Comparison of ENCODE assay signal across 8 cellular contexts in genomic region chr17:2510559-2510958, GRCh38. TPM values are rescaled to one million over a fixed set of nuclear protein-coding genes. Genes with fewer than 3 reads are reported as not detected.
DNase-seq lines count a peak whose midpoint lies in the region; ATAC-seq, FAIRE-seq and TF ChIP-seq lines count a peak whose summit lies in the region.

No MANE protein-coding gene starts in this region.

- H3K9me1 ChIP-seq in keratinocyte (ENCODE audit: control insufficient read depth, extremely low read depth, insufficient read depth, low read length) = no peaks in the 10 kb centered on the region

- H3K4me2 ChIP-seq in keratinocyte (ENCODE audit: control insufficient read depth, extremely low read depth, insufficient read depth, low read depth, low read length) = peak overlapping the region; percentile 89

- H3K27me3 ChIP-seq in keratinocyte (ENCODE audit: control insufficient read depth, extremely low read depth, insufficient read depth, low read length) (no peaks in the 10 kb centered on the region), thoracic aorta (replicated peaks; ENCODE audit: insufficient read depth) (no peaks in the 10 kb centered on the region)

- intact Hi-C loops in activated T-helper 2 cell treated with anti-CD3 and anti-CD28 coated beads, Interferon-gamma antibody, Interleukin-2, Interleukin-4, amounts not matched to agents 10 μg/mL and 5 μg/mL and 100 μg/mL, durations not matched to agents 14 hours and 24 hours and 36 hours (cut with micrococcal nuclease) = loop anchor here (2.0 kb wide), 2 partner anchors 82 to 118 kb away; partner anchors contain the start of gene PAFAH1B1

- FAIRE-seq in keratinocyte (lab: Jason Lieb, UNC) = no peak

- dilution Hi-C loops in keratinocyte (cut with MboI; ENCODE audit: extremely low pct_ligation_motif_present, low sequenced_read_pairs) = no loop called here

- H3K4me3 ChIP-seq in keratinocyte (ENCODE audit: control insufficient read depth in 2 of 3, extremely low read depth in 1 of 3, insufficient read depth in 2 of 3, low read depth in 1 of 3, low read length in 3 of 3) (peak overlapping the region; percentile 61 to 99 (median 99)), thoracic aorta (peak overlapping the region; percentile 75)

- no peak overlapping the region for H2AFZ ChIP-seq in keratinocyte (ENCODE audit: control insufficient read depth, low read length)

- H3K4me1 Mint-ChIP-seq in T-helper 2 cell treated with Interferon-gamma antibody and Interleukin-4, amounts not matched to agents 5 μg/mL and 100 μg/mL, for 36 hours (ENCODE audit: low read depth) = peaks cover 16% of the 10 kb centered on the region
- H3K4me1 Mint-ChIP-seq in activated T-helper 2 cell treated with anti-CD3 and anti-CD28 coated beads, Interferon-gamma antibody, Interleukin-2, Interleukin-4, amounts not matched to agents 10 μg/mL and 5 μg/mL and 100 μg/mL, durations not matched to agents 14 hours and 24 hours and 36 hours (ENCODE audit: low read depth) = peaks cover 17% of the 10 kb centered on the region

- H3K9ac ChIP-seq in keratinocyte (ENCODE audit: control insufficient read depth, extremely low read depth, insufficient read depth, low read length) = peak overlapping the region; percentile 99

- H4K20me1 ChIP-seq in keratinocyte (ENCODE audit: control insufficient read depth, extremely low read depth, insufficient read depth, low read length) = no peaks in the 10 kb centered on the region

- no peaks in the 10 kb centered on the region for H3K27me3 Mint-ChIP-seq in T-helper 2 cell treated with Interferon-gamma antibody and Interleukin-4, amounts not matched to agents 5 μg/mL and 100 μg/mL, for 36 hours (ENCODE audit: low read depth)
- no peaks in the 10 kb centered on the region for H3K27me3 Mint-ChIP-seq in activated T-helper 2 cell treated with anti-CD3 and anti-CD28 coated beads, Interferon-gamma antibody, Interleukin-2, Interleukin-4, amounts not matched to agents 10 μg/mL and 5 μg/mL and 100 μg/mL, durations not matched to agents 14 hours and 24 hours and 36 hours (ENCODE audit: low read depth)

- H3K36me3 ChIP-seq in keratinocyte (ENCODE audit: control insufficient read depth in 2 of 2, extremely low read depth in 1 of 2, insufficient read depth in 2 of 2, low read length in 2 of 2) (no peaks in the 10 kb centered on the region), thoracic aorta (no peaks in the 10 kb centered on the region)

- no peaks in the 10 kb centered on the region for H3K9me3 Mint-ChIP-seq in T-helper 2 cell treated with Interferon-gamma antibody and Interleukin-4, amounts not matched to agents 5 μg/mL and 100 μg/mL, for 36 hours
- no peaks in the 10 kb centered on the region for H3K9me3 Mint-ChIP-seq in activated T-helper 2 cell treated with anti-CD3 and anti-CD28 coated beads, Interferon-gamma antibody, Interleukin-2, Interleukin-4, amounts not matched to agents 10 μg/mL and 5 μg/mL and 100 μg/mL, durations not matched to agents 14 hours and 24 hours and 36 hours

- peak overlapping the region; percentile 99 for H3K27ac ChIP-seq in keratinocyte (ENCODE audit: control insufficient read depth, insufficient read depth, low read length)
- H3K27ac ChIP-seq in thoracic aorta = peak overlapping the region; percentile 78 to 95

- peaks cover 12% of the 10 kb centered on the region for H3K36me3 Mint-ChIP-seq in T-helper 2 cell treated with Interferon-gamma antibody and Interleukin-4, amounts not matched to agents 5 μg/mL and 100 μg/mL, for 36 hours (ENCODE audit: low read depth)
- H3K36me3 Mint-ChIP-seq in activated T-helper 2 cell treated with anti-CD3 and anti-CD28 coated beads, Interferon-gamma antibody, Interleukin-2, Interleukin-4, amounts not matched to agents 10 μg/mL and 5 μg/mL and 100 μg/mL, durations not matched to agents 14 hours and 24 hours and 36 hours (ENCODE audit: low read depth) = peaks cover 22% of the 10 kb centered on the region

- peak overlapping the region; percentile 81 for H3K27ac Mint-ChIP-seq in T-helper 2 cell treated with Interferon-gamma antibody and Interleukin-4, amounts not matched to agents 5 μg/mL and 100 μg/mL, for 36 hours
- peak overlapping the region; percentile 62 for H3K27ac Mint-ChIP-seq in activated T-helper 2 cell treated with anti-CD3 and anti-CD28 coated beads, Interferon-gamma antibody, Interleukin-2, Interleukin-4, amounts not matched to agents 10 μg/mL and 5 μg/mL and 100 μg/mL, durations not matched to agents 14 hours and 24 hours and 36 hours

- peaks cover 41% of the 10 kb centered on the region for H3K79me2 ChIP-seq in keratinocyte (ENCODE audit: control insufficient read depth, insufficient read depth, low read length)

- H3K9me3 ChIP-seq in keratinocyte (ENCODE audit: control insufficient read depth, low read depth, low read length) (no peaks in the 10 kb centered on the region), thoracic aorta (no peaks in the 10 kb centered on the region)

- ATAC-seq in thoracic aorta (ENCODE audit: insufficient number of reproducible peaks, low FRiP score, low read depth) = no peak

- TF ChIP-seq CTCF in keratinocyte (optimal IDR thresholded peaks at IDR 0.05 in 1 of 3, IDR thresholded peaks at IDR 0.05 in 1 of 3, conservative IDR thresholded peaks at IDR 0.05 in 1 of 3; ENCODE audit: extremely low read depth in 1 of 3, insufficient read depth in 2 of 3, low read length in 3 of 3) (no peak), thoracic aorta (IDR thresholded peaks at IDR 0.05) (no peak)

- DNase-seq in T-helper 2 cell treated with Interferon-gamma antibody and Interleukin-4, amounts not matched to agents 5 μg/mL and 100 μg/mL, for 36 hours (ENCODE audit: low spot score) = no peak
- no peak for DNase-seq in T-helper 2 cell
- DNase-seq in activated T-helper 2 cell treated with anti-CD3 and anti-CD28 coated beads, Interferon-gamma antibody, Interleukin-2, Interleukin-4, amounts not matched to agents 10 μg/mL and 5 μg/mL and 100 μg/mL, durations not matched to agents 14 hours and 24 hours and 36 hours (ENCODE audit: low spot score) = no peak
- no peak for DNase-seq in keratinocyte (ENCODE audit: low read depth, low spot score)
- DNase-seq in thoracic aorta (ENCODE audit: low spot score) = no peak
- no peak for DNase-seq in SHP77 treated with DMSO at 0.1 percent for 48 hours (lab: John Stamatoyannopoulos, UW)
- no peak for DNase-seq in iPS-NIHi11 (ENCODE audit: low spot score)
- no peak for DNase-seq in activated naive CD4-positive, alpha-beta T cell (lab: John Stamatoyannopoulos, UW)

- H3K4me1 ChIP-seq in keratinocyte (ENCODE audit: control insufficient read depth, extremely low read depth, insufficient read depth, low read length) = peaks cover 6% of the 10 kb centered on the region
- H3K4me1 ChIP-seq in thoracic aorta (ENCODE audit: control insufficient read depth in 1 of 2, low read depth in 2 of 2) = peaks cover 16 to 28% of the 10 kb centered on the region in 2 donors

- no peak overlapping the region for H3K4me3 Mint-ChIP-seq in T-helper 2 cell treated with Interferon-gamma antibody and Interleukin-4, amounts not matched to agents 5 μg/mL and 100 μg/mL, for 36 hours
- no peak overlapping the region for H3K4me3 Mint-ChIP-seq in activated T-helper 2 cell treated with anti-CD3 and anti-CD28 coated beads, Interferon-gamma antibody, Interleukin-2, Interleukin-4, amounts not matched to agents 10 μg/mL and 5 μg/mL and 100 μg/mL, durations not matched to agents 14 hours and 24 hours and 36 hours (ENCODE audit: low read depth)

RNA-seq across cellular contexts. Expression of gene METTL16, which starts 1.1 kb away (rescaled TPM):
- total RNA-seq in activated T-helper 2 cell treated with anti-CD3 and anti-CD28 coated beads, Interferon-gamma antibody, Interleukin-2, Interleukin-4, amounts not matched to agents 10 μg/mL and 5 μg/mL and 100 μg/mL, durations not matched to agents 14 hours and 24 hours and 36 hours = 49.1 and 49.2 TPM in 2 replicates
- polyA plus RNA-seq in keratinocyte = 13.4 to 17.8 TPM (median 16.6 TPM) in 3 replicates
- 13.8 TPM for polyA plus RNA-seq in keratinocyte (2011; ENCODE audit: low read depth)
- polyA plus RNA-seq in keratinocyte (2011; cell fraction: cytosol; rRNA removed) = 12.7 and 16.0 TPM in 2 replicates
- polyA plus RNA-seq in keratinocyte (2011; cell fraction: nucleus; rRNA removed) = 22.6 and 23.6 TPM in 2 replicates
- polyA plus RNA-seq in keratinocyte (2012; ENCODE audit: low replicate concordance) = 17.7 and 18.7 TPM in 2 replicates
- 7.1 to 17.0 TPM (median 12.9 TPM) in 3 replicates for polyA minus RNA-seq in keratinocyte
- polyA minus RNA-seq in keratinocyte (2011; cell fraction: cytosol; rRNA and poly(A)+ RNA removed) = 16.7 TPM
- 10.9 and 18.2 TPM in 2 replicates for polyA minus RNA-seq in keratinocyte (2011; cell fraction: nucleus; rRNA and poly(A)+ RNA removed)
- total RNA-seq in thoracic aorta = 10 to 100 TPM; 37.6 to 37.9 TPM
